ENCODE assay signal across 13 cellular contexts in the genomic region with DNA sequence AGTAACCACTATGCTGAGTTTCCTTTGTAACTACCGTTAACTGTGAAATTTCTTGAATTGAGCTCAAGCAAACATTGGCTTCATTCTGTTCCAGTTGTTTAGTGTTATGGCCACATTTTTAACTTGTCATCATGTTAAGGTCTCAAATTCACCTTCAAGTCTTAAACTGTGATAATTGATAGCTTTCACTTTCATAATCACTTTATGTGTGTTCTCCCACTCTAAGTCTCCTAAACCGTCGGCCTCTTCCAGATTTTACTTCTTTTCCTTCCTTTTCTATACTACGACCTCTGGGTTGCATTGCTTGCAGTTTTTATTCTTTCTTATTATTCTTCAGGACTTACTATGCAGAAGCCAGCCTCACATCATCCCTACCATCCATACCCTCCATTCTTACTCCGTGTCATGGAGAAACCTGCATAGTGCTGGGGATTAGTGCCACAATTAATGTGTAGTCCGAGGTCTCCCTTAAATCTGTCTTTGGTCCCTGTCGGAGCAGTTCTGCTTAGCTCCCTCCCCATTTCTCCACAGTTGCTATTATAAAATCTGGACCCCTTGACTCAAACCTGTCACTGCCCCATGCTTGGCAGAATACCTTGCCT. TPM values are rescaled to one million over a fixed set of nuclear protein-coding genes. Genes with fewer than 3 reads are reported as not detected.
A peak's percentile ranks its signal among the peaks of the same experiment; 100 is the strongest.
DNase-seq lines count a peak whose midpoint lies in the region; ATAC-seq and TF ChIP-seq lines count a peak whose summit lies in the region.
"Had no signal": no experiment of that assay in that cellular context is flagged by ENCODE, and none has a peak within 500 bp of the region (broad histone marks: within the 10 kb centered on the region; RNA-seq: fewer than 3 reads in every experiment).

No MANE protein-coding gene starts in this region.

- H3K4me3 ChIP-seq in testis = no peak overlapping the region

- no peaks in the 10 kb centered on the region for H3K9me3 ChIP-seq in testis

- no peaks in the 10 kb centered on the region for H3K36me3 ChIP-seq in testis (ENCODE audit: low read depth, missing control alignments)

- H3K4me1 ChIP-seq in testis = peaks cover 43% of the 10 kb centered on the region

- TF ChIP-seq CTCF in testis (IDR thresholded peaks at IDR 0.05) = no peak

- H3K27ac Mint-ChIP-seq in activated naive CD4-positive, alpha-beta T cell treated with anti-CD3 and anti-CD28 coated beads, Interleukin-2, amount 50 U/mL, for 24 hours = no peak overlapping the region
- peak overlapping the region; percentile 77 for H3K27ac Mint-ChIP-seq in activated T-helper 1 cell treated with anti-CD3 and anti-CD28 coated beads, Interleukin-12 subunit alpha, Interleukin-12 subunit beta, Interleukin-2, Interleukin-4 antibody, amounts not matched to agents 30 ng/mL and 10 ng/mL and 1 ng/mL, durations not matched to agents 14 hours and 24 hours and 36 hours
- H3K27ac Mint-ChIP-seq in memory B cell = peak overlapping the region; percentile 24

- H3K27me3 ChIP-seq in testis = no peaks in the 10 kb centered on the region

- WGBS in testis, 2 donors = 61 to 67% methylated on average over 7 of the region's 7 CpGs

- peaks cover 43% of the 10 kb centered on the region for H3K4me1 Mint-ChIP-seq in activated naive CD4-positive, alpha-beta T cell treated with anti-CD3 and anti-CD28 coated beads, Interleukin-2, amount 50 U/mL, for 24 hours
- peaks cover 49% of the 10 kb centered on the region for H3K4me1 Mint-ChIP-seq in activated T-helper 1 cell treated with anti-CD3 and anti-CD28 coated beads, Interleukin-12 subunit alpha, Interleukin-12 subunit beta, Interleukin-2, Interleukin-4 antibody, amounts not matched to agents 30 ng/mL and 10 ng/mL and 1 ng/mL, durations not matched to agents 14 hours and 24 hours and 36 hours (ENCODE audit: low read depth)
- H3K4me1 Mint-ChIP-seq in memory B cell = peaks cover 33% of the 10 kb centered on the region

- no peaks in the 10 kb centered on the region for H3K9me3 Mint-ChIP-seq in activated naive CD4-positive, alpha-beta T cell treated with anti-CD3 and anti-CD28 coated beads, Interleukin-2, amount 50 U/mL, for 24 hours
- H3K9me3 Mint-ChIP-seq in activated T-helper 1 cell treated with anti-CD3 and anti-CD28 coated beads, Interleukin-12 subunit alpha, Interleukin-12 subunit beta, Interleukin-2, Interleukin-4 antibody, amounts not matched to agents 30 ng/mL and 10 ng/mL and 1 ng/mL, durations not matched to agents 14 hours and 24 hours and 36 hours = no peaks in the 10 kb centered on the region
- H3K9me3 Mint-ChIP-seq in memory B cell = no peaks in the 10 kb centered on the region
- H3K9me3 Mint-ChIP-seq: naive thymus-derived CD4-positive, alpha-beta T cell had no signal

- intact Hi-C loops in activated T-helper 1 cell treated with anti-CD3 and anti-CD28 coated beads, Interleukin-12 subunit alpha, Interleukin-12 subunit beta, Interleukin-2, Interleukin-4 antibody, amounts not matched to agents 30 ng/mL and 10 ng/mL and 1 ng/mL, durations not matched to agents 14 hours and 24 hours and 36 hours (cut with micrococcal nuclease) = no loop called here
- intact Hi-C loops in testis (cut with DNase I; ENCODE audit: low total_unique reads) = no loop called here

- H3K27ac ChIP-seq in testis = peak overlapping the region in 1 of 2 donors; percentile 11

- peak overlapping the region; percentile 1 for H3K4me3 Mint-ChIP-seq in activated naive CD4-positive, alpha-beta T cell treated with anti-CD3 and anti-CD28 coated beads, Interleukin-2, amount 50 U/mL, for 24 hours
- peak overlapping the region; percentile 68 for H3K4me3 Mint-ChIP-seq in activated T-helper 1 cell treated with anti-CD3 and anti-CD28 coated beads, Interleukin-12 subunit alpha, Interleukin-12 subunit beta, Interleukin-2, Interleukin-4 antibody, amounts not matched to agents 30 ng/mL and 10 ng/mL and 1 ng/mL, durations not matched to agents 14 hours and 24 hours and 36 hours
- peak overlapping the region; percentile 12 for H3K4me3 Mint-ChIP-seq in memory B cell

- DNase-seq in activated naive CD4-positive, alpha-beta T cell (lab: John Stamatoyannopoulos, UW) = no peak
- no peak for DNase-seq in activated T-helper 1 cell treated with anti-CD3 and anti-CD28 coated beads, Interleukin-12 subunit alpha, Interleukin-12 subunit beta, Interleukin-2, Interleukin-4 antibody, amounts not matched to agents 30 ng/mL and 10 ng/mL and 1 ng/mL, durations not matched to agents 14 hours and 24 hours and 36 hours (ENCODE audit: low spot score)
- DNase-seq in memory B cell (ENCODE audit: low spot score in 2 of 2) (no peak), testis (peak; percentile 4)
- DNase-seq: activated T-cell treated with anti-CD3 and anti-CD28 coated beads, Interleukin-2, amount 50 U/mL, for 1 hour; GDM1; naive thymus-derived CD4-positive, alpha-beta T cell; NCI-H1417; stimulated activated CD4-positive, alpha-beta T cell treated with anti-CD3 and anti-CD28 coated beads, Interleukin-2, amount 100 ng/mL, for 24 hours had no signal

- no peak for TF ChIP-seq POLR2A in testis (IDR thresholded peaks at IDR 0.05)

- no peaks in the 10 kb centered on the region for H3K36me3 Mint-ChIP-seq in activated naive CD4-positive, alpha-beta T cell treated with anti-CD3 and anti-CD28 coated beads, Interleukin-2, amount 50 U/mL, for 24 hours
- peaks cover 3% of the 10 kb centered on the region for H3K36me3 Mint-ChIP-seq in activated T-helper 1 cell treated with anti-CD3 and anti-CD28 coated beads, Interleukin-12 subunit alpha, Interleukin-12 subunit beta, Interleukin-2, Interleukin-4 antibody, amounts not matched to agents 30 ng/mL and 10 ng/mL and 1 ng/mL, durations not matched to agents 14 hours and 24 hours and 36 hours (ENCODE audit: low read depth)
- no peaks in the 10 kb centered on the region for H3K36me3 Mint-ChIP-seq in memory B cell
- H3K36me3 Mint-ChIP-seq: naive thymus-derived CD4-positive, alpha-beta T cell had no signal

- ATAC-seq in memory B cell (ENCODE audit: low read depth) = peak; percentile 56
- ATAC-seq in GM18498 (IDR thresholded peaks at IDR 0.05; ENCODE audit: unreplicated experiment) = no peak
- ATAC-seq in HG03378 (IDR thresholded peaks at IDR 0.05; ENCODE audit: unreplicated experiment) = no peak
- no peak for ATAC-seq in HG03460 (IDR thresholded peaks at IDR 0.05; ENCODE audit: unreplicated experiment)
- ATAC-seq: naive thymus-derived CD4-positive, alpha-beta T cell had no signal

- H3K27me3 Mint-ChIP-seq in activated naive CD4-positive, alpha-beta T cell treated with anti-CD3 and anti-CD28 coated beads, Interleukin-2, amount 50 U/mL, for 24 hours = no peaks in the 10 kb centered on the region
- peaks cover 6% of the 10 kb centered on the region for H3K27me3 Mint-ChIP-seq in activated T-helper 1 cell treated with anti-CD3 and anti-CD28 coated beads, Interleukin-12 subunit alpha, Interleukin-12 subunit beta, Interleukin-2, Interleukin-4 antibody, amounts not matched to agents 30 ng/mL and 10 ng/mL and 1 ng/mL, durations not matched to agents 14 hours and 24 hours and 36 hours (ENCODE audit: insufficient read depth)
- H3K27me3 Mint-ChIP-seq in memory B cell = no peaks in the 10 kb centered on the region
- H3K27me3 Mint-ChIP-seq: naive thymus-derived CD4-positive, alpha-beta T cell had no signal

RNA-seq across cellular contexts. Expression of a gene that starts 5.9 kb away (rescaled TPM):
- total RNA-seq in activated T-helper 1 cell treated with anti-CD3 and anti-CD28 coated beads, Interleukin-12 subunit alpha, Interleukin-12 subunit beta, Interleukin-2, Interleukin-4 antibody, amounts not matched to agents 30 ng/mL and 10 ng/mL and 1 ng/mL, durations not matched to agents 14 hours and 24 hours and 36 hours = 15.8 and 19.0 TPM in 2 replicates
- 100 to 1,000 TPM in 1 of 2 donors, 10 to 100 TPM in 1; 71.2 to 119 TPM for total RNA-seq in testis
- 64.5 TPM for polyA plus RNA-seq in testis (ENCODE audit: insufficient read depth, low read depth, low replicate concordance)

Comparison
In these comparisons a context has a peak if more than half of its experiments do, and no peak if none do; other contexts are left out.
1. H3K4me3 Mint-ChIP-seq: peak in every context shown above with its lines; median percentile 68 in activated T-helper 1 cell treated with anti-CD3 and anti-CD28 coated beads, Interleukin-12 subunit alpha, Interleukin-12 subunit beta, Interleukin-2, Interleukin-4 antibody, amounts not matched to agents 30 ng/mL and 10 ng/mL and 1 ng/mL, durations not matched to agents 14 hours and 24 hours and 36 hours; 12 in memory B cell; 1 in activated naive CD4-positive, alpha-beta T cell treated with anti-CD3 and anti-CD28 coated beads, Interleukin-2, amount 50 U/mL, for 24 hours.